ENCODE assay signal across 8 cellular contexts in the genomic region with DNA sequence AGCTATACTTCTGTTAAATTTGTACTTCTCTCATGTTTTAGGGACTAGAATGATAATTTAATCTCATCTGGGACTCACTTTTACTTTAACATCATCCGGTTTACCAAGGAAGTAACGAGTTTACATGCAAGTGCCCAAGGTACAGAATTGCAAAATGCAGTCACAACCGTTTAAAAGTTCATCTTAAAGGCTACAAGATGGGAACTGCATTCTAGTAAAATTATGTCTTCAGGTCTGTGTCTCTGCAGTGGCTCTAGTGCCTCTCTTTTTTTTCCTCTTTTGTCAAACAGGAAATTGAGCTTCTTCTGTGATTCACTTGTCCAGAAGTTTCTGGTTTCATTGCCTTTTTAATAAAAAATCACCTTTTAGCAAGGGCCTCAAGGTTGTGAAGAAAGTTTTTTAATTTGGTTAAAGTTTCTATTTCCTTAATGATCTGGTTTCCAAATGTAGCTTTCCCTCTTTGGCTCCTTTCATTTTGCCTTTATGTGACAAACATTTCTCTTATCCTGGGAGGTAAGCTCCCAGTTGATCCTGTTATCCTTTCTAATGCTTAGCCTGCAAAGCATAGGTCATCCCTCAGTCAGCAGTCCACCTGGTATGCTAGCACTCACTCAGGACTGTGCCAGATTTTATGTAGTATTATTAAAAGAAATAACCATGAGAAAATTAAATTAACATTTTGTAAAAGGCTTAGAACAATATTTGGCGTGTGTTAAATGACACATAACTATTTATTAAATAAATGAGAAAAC. TPM values are rescaled to one million over a fixed set of nuclear protein-coding genes. Genes with fewer than 3 reads are reported as not detected.
DNase-seq lines count a peak whose midpoint lies in the region; ATAC-seq lines count a peak whose summit lies in the region.

No MANE protein-coding gene starts in this region.

- DNase-seq in Caki2 (ENCODE audit: low read depth), result peak; percentile 62
- DNase-seq in MV-4-11 (lab: John Stamatoyannopoulos, UW), result peak; percentile 28
- DNase-seq in central memory CD8-positive, alpha-beta T cell (ENCODE audit: low spot score in 2 of 2), result no peak
- DNase-seq in naive thymus-derived CD8-positive, alpha-beta T cell, result peak in 3 of 10 donors; percentile 23 to 29 (median 27)
- DNase-seq in activated effector memory CD4-positive, alpha-beta T cell treated with Interleukin-2 at 50 U/mL for 16 hours, result no peak
- DNase-seq in activated CD4-positive, alpha-beta T cell treated with anti-CD3 and anti-CD28 coated beads, Interleukin-2, amount 50 U/mL, for 4 hours, result no peak

- peak overlapping the region; percentile 91 for H3K4me3 Mint-ChIP-seq in central memory CD8-positive, alpha-beta T cell
- peak overlapping the region; percentile 92 to 100 (median 98) for H3K4me3 Mint-ChIP-seq in naive thymus-derived CD8-positive, alpha-beta T cell

- H3K27me3 Mint-ChIP-seq in central memory CD8-positive, alpha-beta T cell, result no peaks in the 10 kb centered on the region
- no peaks in the 10 kb centered on the region for H3K27me3 Mint-ChIP-seq in naive thymus-derived CD8-positive, alpha-beta T cell

- no peak for ATAC-seq in central memory CD8-positive, alpha-beta T cell (replicated peaks; ENCODE audit: extremely low read depth, poor library complexity, severe bottlenecking)
- ATAC-seq in naive thymus-derived CD8-positive, alpha-beta T cell, result no peak
- ATAC-seq in GM21717 (IDR thresholded peaks at IDR 0.05; ENCODE audit: unreplicated experiment), result no peak
- no peak for ATAC-seq in GM21360 (IDR thresholded peaks at IDR 0.05; ENCODE audit: unreplicated experiment)

- H3K9me3 Mint-ChIP-seq in central memory CD8-positive, alpha-beta T cell, result no peaks in the 10 kb centered on the region
- no peaks in the 10 kb centered on the region for H3K9me3 Mint-ChIP-seq in naive thymus-derived CD8-positive, alpha-beta T cell

- POLR2A ChIA-PET in naive thymus-derived CD8-positive, alpha-beta T cell (lab: Charles Lee), result interaction anchor here (0.7 to 4.6 kb wide), 7 partner anchors 10 to 351 kb away, joined by 3 to 33 read pairs (median 22); no protein-coding TSS in a partner anchor

- peak overlapping the region; percentile 95 for H3K27ac Mint-ChIP-seq in central memory CD8-positive, alpha-beta T cell (ENCODE audit: low read depth)
- peak overlapping the region; percentile 95 to 100 (median 97) for H3K27ac Mint-ChIP-seq in naive thymus-derived CD8-positive, alpha-beta T cell

- in situ Hi-C loops in Caki2 (cut with HindIII; ENCODE audit: low pct_unique_long_range_greater_than_20kb, low sequenced_read_pairs), result no loop called here

- peaks cover 31% of the 10 kb centered on the region for H3K36me3 Mint-ChIP-seq in central memory CD8-positive, alpha-beta T cell (ENCODE audit: insufficient read depth)
- H3K36me3 Mint-ChIP-seq in naive thymus-derived CD8-positive, alpha-beta T cell, result peaks cover 0 to 19% (median 0%) of the 10 kb centered on the region in 3 donors

- H3K4me1 Mint-ChIP-seq in central memory CD8-positive, alpha-beta T cell, result peaks cover 33% of the 10 kb centered on the region
- peaks cover 18 to 73% (median 53%) of the 10 kb centered on the region in 4 donors for H3K4me1 Mint-ChIP-seq in naive thymus-derived CD8-positive, alpha-beta T cell

RNA-seq across cellular contexts. Expression of a gene that starts 2.4 kb away (rescaled TPM):
- total RNA-seq in Caki2 (2014; rRNA removed; shearing (Covaris generic); ENCODE audit: low replicate concordance), result 270 and 324 TPM in 2 replicates
- total RNA-seq in naive thymus-derived CD8-positive, alpha-beta T cell, result 100 to 1,000 TPM; 206 to 214 TPM
- polyA plus RNA-seq in naive thymus-derived CD8-positive, alpha-beta T cell, result 10 to 100 TPM; 30.0 to 55.9 (median 40.8) TPM

Comparison
In these comparisons a context has a peak if more than half of its experiments do, and no peak if none do; other contexts are left out.
1. DNase-seq: peak in Caki2 (single experiment) and MV-4-11 (single experiment); none in central memory CD8-positive, alpha-beta T cell (0 of 2), activated effector memory CD4-positive, alpha-beta T cell treated with Interleukin-2 at 50 U/mL for 16 hours (single experiment) and activated CD4-positive, alpha-beta T cell treated with anti-CD3 and anti-CD28 coated beads, Interleukin-2, amount 50 U/mL, for 4 hours (0 of 2).